ENCODE assay signal across 19 cellular contexts in the genomic region with DNA sequence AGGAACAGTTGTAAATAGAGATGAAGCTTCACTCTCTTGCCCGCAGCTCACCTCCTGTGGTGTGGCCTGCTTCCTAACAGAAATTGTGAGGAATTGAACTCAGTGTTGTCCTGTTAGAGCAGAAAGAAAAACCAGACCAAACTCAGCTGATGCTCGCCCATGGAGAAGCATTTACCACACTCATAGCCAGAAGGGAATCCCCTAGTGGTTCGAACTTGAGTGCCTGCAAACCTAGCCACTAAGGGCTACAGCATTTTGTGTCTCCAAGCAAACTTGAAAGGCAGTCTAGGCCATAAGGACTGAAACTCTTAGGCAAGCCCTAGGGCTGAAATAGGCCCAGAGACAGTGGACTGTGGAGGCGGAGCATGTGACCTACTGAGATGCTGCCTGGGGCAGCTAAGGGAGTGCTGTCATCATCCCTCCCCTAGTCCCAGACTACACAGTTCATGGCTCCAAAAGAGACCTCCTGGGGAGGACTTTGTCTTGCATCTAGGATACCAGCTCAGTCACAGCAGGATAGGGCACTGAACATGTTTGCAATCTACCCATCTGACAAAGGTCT. TPM values are rescaled to one million over a fixed set of nuclear protein-coding genes. Genes with fewer than 3 reads are reported as not detected.
"Had no signal": no experiment of that assay in that cellular context is flagged by ENCODE, and none has a peak within 500 bp of the region (broad histone marks: within the 10 kb centered on the region; RNA-seq: fewer than 3 reads in every experiment).

No MANE protein-coding gene starts in this region.

- H3K27me3 ChIP-seq: ascending aorta, gastrocnemius medialis had no signal

- H3K4me3 ChIP-seq: ascending aorta, gastrocnemius medialis, left ventricle myocardium inferior had no signal

- H3K4me1 ChIP-seq: ascending aorta, gastrocnemius medialis, left ventricle myocardium inferior had no signal

- H3K36me3 ChIP-seq: ascending aorta, gastrocnemius medialis, left ventricle myocardium inferior had no signal

- H3K27ac ChIP-seq: ascending aorta, gastrocnemius medialis, left ventricle myocardium inferior had no signal

- H3K4me3 Mint-ChIP-seq: activated CD8-positive, alpha-beta T cell treated with anti-CD3 and anti-CD28 coated beads for 36 hours; activated naive CD4-positive, alpha-beta T cell treated with anti-CD3 and anti-CD28 coated beads for 36 hours; activated naive CD8-positive, alpha-beta T cell treated with anti-CD3 and anti-CD28 coated beads, Interleukin-2, amount 50 U/mL, for 24 hours; activated T-cell treated with anti-CD3 and anti-CD28 coated beads, Interleukin-2, amount 50 U/mL, for 24 hours; T-helper 2 cell treated with Interferon-gamma antibody and Interleukin-4, amounts not matched to agents 5 μg/mL and 100 μg/mL, for 36 hours had no signal

- H3K27ac Mint-ChIP-seq: activated CD8-positive, alpha-beta T cell treated with anti-CD3 and anti-CD28 coated beads for 36 hours; activated naive CD4-positive, alpha-beta T cell treated with anti-CD3 and anti-CD28 coated beads for 36 hours; activated naive CD8-positive, alpha-beta T cell treated with anti-CD3 and anti-CD28 coated beads, Interleukin-2, amount 50 U/mL, for 24 hours; activated T-cell treated with anti-CD3 and anti-CD28 coated beads, Interleukin-2, amount 50 U/mL, for 24 hours; activated T-helper 2 cell treated with anti-CD3 and anti-CD28 coated beads, Interferon-gamma antibody, Interleukin-2, Interleukin-4, amounts not matched to agents 10 μg/mL and 5 μg/mL and 100 μg/mL, durations not matched to agents 14 hours and 24 hours and 36 hours; T-helper 2 cell treated with Interferon-gamma antibody and Interleukin-4, amounts not matched to agents 5 μg/mL and 100 μg/mL, for 36 hours had no signal

- DNase-seq: activated CD4-positive, alpha-beta T cell treated with anti-CD3 and anti-CD28 coated beads for 48 hours; activated CD4-positive, CD25-positive, alpha-beta regulatory T cell; activated CD8-positive, alpha-beta T cell treated with anti-CD3 and anti-CD28 coated beads for 36 hours; activated naive CD4-positive, alpha-beta T cell treated with anti-CD3 and anti-CD28 coated beads for 36 hours; activated naive CD8-positive, alpha-beta T cell treated with anti-CD3 and anti-CD28 coated beads, Interleukin-2, amount 50 U/mL, for 24 hours; activated T-cell treated with anti-CD3 and anti-CD28 coated beads, Interleukin-2, amount 50 U/mL, for 24 hours; effector CD4-positive, alpha-beta T cell; gastrocnemius medialis; head of caudate nucleus; left ventricle myocardium inferior; mammary epithelial cell; occipital lobe; stimulated activated CD8-positive, alpha-beta memory T cell treated with anti-CD3 and anti-CD28 coated beads, Interleukin-4, amount 100 ng/mL, for 48 hours; stimulated activated naive CD4-positive, alpha-beta T cell had no signal

- H3K9me3 Mint-ChIP-seq: activated CD8-positive, alpha-beta T cell treated with anti-CD3 and anti-CD28 coated beads for 36 hours; activated naive CD4-positive, alpha-beta T cell treated with anti-CD3 and anti-CD28 coated beads for 36 hours; activated naive CD8-positive, alpha-beta T cell treated with anti-CD3 and anti-CD28 coated beads, Interleukin-2, amount 50 U/mL, for 24 hours; activated T-cell treated with anti-CD3 and anti-CD28 coated beads, Interleukin-2, amount 50 U/mL, for 24 hours; activated T-helper 2 cell treated with anti-CD3 and anti-CD28 coated beads, Interferon-gamma antibody, Interleukin-2, Interleukin-4, amounts not matched to agents 10 μg/mL and 5 μg/mL and 100 μg/mL, durations not matched to agents 14 hours and 24 hours and 36 hours had no signal

- H3K4me1 Mint-ChIP-seq: activated naive CD8-positive, alpha-beta T cell treated with anti-CD3 and anti-CD28 coated beads, Interleukin-2, amount 50 U/mL, for 24 hours had no signal

- FAIRE-seq: TTC549 had no signal

- ATAC-seq: activated CD8-positive, alpha-beta T cell treated with anti-CD3 and anti-CD28 coated beads for 36 hours; activated naive CD8-positive, alpha-beta T cell treated with anti-CD3 and anti-CD28 coated beads, Interleukin-2, amount 50 U/mL, for 24 hours; gastrocnemius medialis had no signal

RNA-seq across cellular contexts. Expression of a gene that starts 44.5 kb away (rescaled TPM):
- polyA plus RNA-seq: neural cell had no signal
